ENCODE assay signal across 13 cellular contexts in genomic region chr11:31325162-31325561, GRCh38. TPM values are rescaled to one million over a fixed set of nuclear protein-coding genes. Genes with fewer than 3 reads are reported as not detected.
A peak's percentile ranks its signal among the peaks of the same experiment; 100 is the strongest.
DNase-seq lines count a peak whose midpoint lies in the region; ATAC-seq and TF ChIP-seq lines count a peak whose summit lies in the region.
"Had no signal": no experiment of that assay in that cellular context is flagged by ENCODE, and none has a peak within 500 bp of the region (broad histone marks: within the 10 kb centered on the region; RNA-seq: fewer than 3 reads in every experiment).

No MANE protein-coding gene starts in this region.

- no peak overlapping the region for H3K4me2 ChIP-seq in HCT116 (ENCODE audit: low read length)

- H3K9me2 ChIP-seq in HCT116 (ENCODE audit: insufficient read depth): no peaks in the 10 kb centered on the region

- peak overlapping the region; percentile 57 for H2AFZ ChIP-seq in HCT116 (ENCODE audit: low read depth, low read length, poor library complexity, severe bottlenecking)

- BruUV-seq in HCT116 (replicated peaks; lab: Mats Ljungman, UMichigan): no TSS peak

- no peaks in the 10 kb centered on the region for H4K20me1 ChIP-seq in HCT116 (ENCODE audit: insufficient read depth)

- TF ChIP-seq CTCF in HCT116 (IDR thresholded peaks at IDR 0.05 in 2 of 3, conservative IDR thresholded peaks at IDR 0.05 in 1 of 3; ENCODE audit: borderline replicate concordance in 1 of 3, insufficient read depth in 1 of 3, low read depth in 2 of 3, low read length in 2 of 3): no peak

- H3K9me3 ChIP-seq in HCT116 (ENCODE audit: control insufficient read depth in 1 of 2, insufficient read depth in 1 of 2, low read depth in 1 of 2, low read length in 2 of 2): no peaks in the 10 kb centered on the region

- TF ChIP-seq POLR2A in HCT116 (IDR thresholded peaks at IDR 0.05; ENCODE audit: borderline replicate concordance, extremely low read depth, insufficient read depth, insufficient read length): no peak

- no peak overlapping the region for H3K27ac ChIP-seq in HCT116 (ENCODE audit: low read depth, low read length)
- H3K27ac ChIP-seq: HL-60 had no signal

- no peaks in the 10 kb centered on the region for H3K79me2 ChIP-seq in HCT116 (ENCODE audit: insufficient read depth, low read length)

- no peak for ATAC-seq in HCT116
- no peak for ATAC-seq in GM19035 (IDR thresholded peaks at IDR 0.05; ENCODE audit: unreplicated experiment)
- ATAC-seq: left lobe of liver had no signal

- in situ Hi-C loops in ACHN (cut with HindIII; ENCODE audit: low pct_ligation_motif_present, low pct_unique_long_range_greater_than_20kb, low sequenced_read_pairs): no loop called here

- H3K27me3 ChIP-seq in HCT116 (ENCODE audit: insufficient read depth, low read length): no peaks in the 10 kb centered on the region

- intact Hi-C loops in HCT116 (cut with micrococcal nuclease): no loop called here

- no peak overlapping the region for H3K4me3 ChIP-seq in HCT116 (replicated peaks in 1 of 2; ENCODE audit: low read depth in 1 of 2, low read length in 2 of 2)

- no peak overlapping the region for H3K9ac ChIP-seq in HCT116 (ENCODE audit: low read length)

- H3K4me1 ChIP-seq in HCT116 (ENCODE audit: control insufficient read depth in 1 of 2, insufficient read depth in 2 of 2, low read length in 2 of 2): peaks cover 3 to 5% of the 10 kb centered on the region in 2 experiments; a peak in 2 of 4 replicates

- TF ChIP-seq RAD21 in HCT116 (IDR thresholded peaks at IDR 0.05; ENCODE audit: low read depth): no peak

- DNase-seq in ACHN (peak; percentile 40), HCT116 (ENCODE audit: low read depth, low spot score) (no peak), astrocyte of the hippocampus (ENCODE audit: low read depth, low spot score) (peak; percentile 71), glomerular visceral epithelial cell (ENCODE audit: extremely low spot score) (peak; percentile 69), MV-4-11 (lab: John Stamatoyannopoulos, UW) (no peak), occipital lobe (lab: John Stamatoyannopoulos, UW) (no peak), medulla oblongata (ENCODE audit: extremely low spot score) (no peak)
- DNase-seq: activated T-cell treated with anti-CD3 and anti-CD28 coated beads, Interleukin-2, amount 50 U/mL, for 48 hours; NCI-H1092; NCI-H69 had no signal

- CTCF ChIA-PET in HCT116 (lab: Charles Lee): no interaction called here

- no peaks in the 10 kb centered on the region for H3K36me3 ChIP-seq in HCT116 (ENCODE audit: control insufficient read depth in 1 of 2, insufficient read depth in 2 of 2, low read length in 2 of 2)

- RAD21 ChIA-PET in HCT116 (lab: Charles Lee; ENCODE audit: low non-redundant PET in 1 of 2, low total read pairs in 2 of 2, uncharacterized antibody in 2 of 2, unreplicated experiment in 2 of 2): no interaction called here

- POLR2A ChIA-PET in HCT116 (lab: Charles Lee): no interaction called here

TF ChIP-seq in HCT116, 20 proteins besides CTCF, POLR2A, EP300 and RAD21:
- TF ChIP-seq, protein P1, sequence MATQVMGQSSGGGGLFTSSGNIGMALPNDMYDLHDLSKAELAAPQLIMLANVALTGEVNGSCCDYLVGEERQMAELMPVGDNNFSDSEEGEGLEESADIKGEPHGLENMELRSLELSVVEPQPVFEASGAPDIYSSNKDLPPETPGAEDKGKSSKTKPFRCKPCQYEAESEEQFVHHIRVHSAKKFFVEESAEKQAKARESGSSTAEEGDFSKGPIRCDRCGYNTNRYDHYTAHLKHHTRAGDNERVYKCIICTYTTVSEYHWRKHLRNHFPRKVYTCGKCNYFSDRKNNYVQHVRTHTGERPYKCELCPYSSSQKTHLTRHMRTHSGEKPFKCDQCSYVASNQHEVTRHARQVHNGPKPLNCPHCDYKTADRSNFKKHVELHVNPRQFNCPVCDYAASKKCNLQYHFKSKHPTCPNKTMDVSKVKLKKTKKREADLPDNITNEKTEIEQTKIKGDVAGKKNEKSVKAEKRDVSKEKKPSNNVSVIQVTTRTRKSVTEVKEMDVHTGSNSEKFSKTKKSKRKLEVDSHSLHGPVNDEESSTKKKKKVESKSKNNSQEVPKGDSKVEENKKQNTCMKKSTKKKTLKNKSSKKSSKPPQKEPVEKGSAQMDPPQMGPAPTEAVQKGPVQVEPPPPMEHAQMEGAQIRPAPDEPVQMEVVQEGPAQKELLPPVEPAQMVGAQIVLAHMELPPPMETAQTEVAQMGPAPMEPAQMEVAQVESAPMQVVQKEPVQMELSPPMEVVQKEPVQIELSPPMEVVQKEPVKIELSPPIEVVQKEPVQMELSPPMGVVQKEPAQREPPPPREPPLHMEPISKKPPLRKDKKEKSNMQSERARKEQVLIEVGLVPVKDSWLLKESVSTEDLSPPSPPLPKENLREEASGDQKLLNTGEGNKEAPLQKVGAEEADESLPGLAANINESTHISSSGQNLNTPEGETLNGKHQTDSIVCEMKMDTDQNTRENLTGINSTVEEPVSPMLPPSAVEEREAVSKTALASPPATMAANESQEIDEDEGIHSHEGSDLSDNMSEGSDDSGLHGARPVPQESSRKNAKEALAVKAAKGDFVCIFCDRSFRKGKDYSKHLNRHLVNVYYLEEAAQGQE (IDR thresholded peaks at IDR 0.05; ENCODE audit: low read depth): no peak
- no peak for TF ChIP-seq CEBPB (IDR thresholded peaks at IDR 0.05; ENCODE audit: low read depth)

RNA-seq across cellular contexts. Expression of gene DCDC1, which starts 44.4 kb away (rescaled TPM):
- total RNA-seq in HCT116 (2021; ENCODE audit: unreplicated experiment): 1.5 TPM
- polyA plus RNA-seq in HCT116 (2012): 0.09 and 0.10 TPM in 2 replicates
- 1.2 TPM for total RNA-seq in occipital lobe

RNA-seq across cellular contexts. Expression of gene DNAJC24, which starts 44.5 kb away (rescaled TPM):
- total RNA-seq in HCT116 (2021; ENCODE audit: unreplicated experiment) (18.3 TPM), occipital lobe (22.3 TPM)
- polyA plus RNA-seq in HCT116 (2012): 6.3 and 7.8 TPM in 2 replicates

Comparison
In these comparisons a context has a peak if more than half of its experiments do, and no peak if none do; other contexts are left out.
1. DNase-seq: peak in ACHN (single experiment), astrocyte of the hippocampus (single experiment) and glomerular visceral epithelial cell (single experiment); none in HCT116 (single experiment), MV-4-11 (single experiment), occipital lobe (single experiment) and medulla oblongata (single experiment).